10 cellular contexts compared by ENCODE assay signal in the genomic region with DNA sequence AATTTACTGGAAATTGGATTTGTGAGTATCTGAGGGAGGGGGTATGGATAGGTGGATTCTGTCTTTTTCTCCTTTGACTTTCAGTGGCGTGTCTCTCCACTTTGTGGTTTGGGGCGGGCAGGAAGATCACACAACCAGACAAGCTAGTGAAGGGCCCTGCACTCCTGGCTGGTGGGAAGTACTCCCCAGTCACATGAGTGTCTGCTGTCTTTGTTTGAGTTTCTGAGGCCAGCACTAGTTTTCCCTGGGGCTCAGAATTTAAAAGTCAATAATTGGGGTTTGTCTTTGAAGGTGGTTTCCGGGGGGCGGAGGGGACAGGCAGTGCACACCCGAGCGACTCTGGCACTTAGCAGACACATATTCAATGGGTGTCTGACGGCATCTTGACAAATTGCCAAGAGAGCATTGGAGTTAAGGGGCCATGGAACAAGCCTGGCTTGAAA.
A peak's percentile ranks its signal among the peaks of the same experiment; 100 is the strongest.
DNase-seq lines count a peak whose midpoint lies in the region; ATAC-seq and TF ChIP-seq lines count a peak whose summit lies in the region.
"Had no signal": no experiment of that assay in that cellular context is flagged by ENCODE, and none has a peak within 500 bp of the region (broad histone marks: within the 10 kb centered on the region; RNA-seq: fewer than 3 reads in every experiment).

No MANE protein-coding gene starts in this region.

- ATAC-seq in GM19463 (IDR thresholded peaks at IDR 0.05; ENCODE audit: unreplicated experiment): peak; percentile 43
- ATAC-seq in GM19035 (IDR thresholded peaks at IDR 0.05; ENCODE audit: unreplicated experiment): no peak
- ATAC-seq: left lobe of liver had no signal

- H3K4me1 ChIP-seq in OCI-LY3 (ENCODE audit: low read length): peaks cover 55% of the 10 kb centered on the region

- H3K36me3 ChIP-seq in OCI-LY3 (replicated peaks; ENCODE audit: low read depth, low read length): peaks cover 69% of the 10 kb centered on the region

- H3K4me1 Mint-ChIP-seq in mesothelial cell of epicardium: peaks cover 29% of the 10 kb centered on the region

- no peaks in the 10 kb centered on the region for H3K27me3 ChIP-seq in OCI-LY3 (ENCODE audit: low read depth, low read length)

- DNase-seq in DMS53 (lab: John Stamatoyannopoulos, UW) (peak; percentile 92), mesothelial cell of epicardium (ENCODE audit: low spot score in 2 of 2, unreplicated experiment in 2 of 2) (no peak), CD1c-positive myeloid dendritic cell (ENCODE audit: extremely low spot score) (no peak), NCI-H128 (lab: John Stamatoyannopoulos, UW; ENCODE audit: unreplicated experiment) (no peak)
- DNase-seq: NCI-H524 treated with DMSO at 0.1 percent for 48 hours had no signal

- peak overlapping the region; percentile 46 for H3K4me3 Mint-ChIP-seq in mesothelial cell of epicardium

- H4K20me1 ChIP-seq in OCI-LY3 (ENCODE audit: insufficient read depth, low read length): peaks cover 31% of the 10 kb centered on the region

- H2AFZ ChIP-seq in OCI-LY3 (ENCODE audit: low read depth, low read length): no peak overlapping the region

- TF ChIP-seq CTCF in OCI-LY3 (IDR thresholded peaks at IDR 0.05; ENCODE audit: low read depth, low read length) (no peak), mesothelial cell of epicardium (IDR thresholded peaks at IDR 0.05; ENCODE audit: unreplicated experiment) (no peak)

- H3K9ac ChIP-seq in OCI-LY3 (ENCODE audit: low read length): no peak overlapping the region

- H3K4me3 ChIP-seq in OCI-LY3 (ENCODE audit: low read length): no peak overlapping the region

- H3K4me2 ChIP-seq in OCI-LY3 (ENCODE audit: low read length): peak overlapping the region; percentile 1; the same call in 1 of the 2 replicates

- peaks cover 5% of the 10 kb centered on the region for H3K27me3 Mint-ChIP-seq in mesothelial cell of epicardium (ENCODE audit: low read depth)

- H3K9me3 ChIP-seq in OCI-LY3 (ENCODE audit: insufficient read depth, low read length): no peaks in the 10 kb centered on the region

- peak overlapping the region; percentile 98 for H3K27ac Mint-ChIP-seq in mesothelial cell of epicardium

- peaks cover 5% of the 10 kb centered on the region for H3K9me3 Mint-ChIP-seq in mesothelial cell of epicardium

- H3K79me2 ChIP-seq in OCI-LY3 (ENCODE audit: low read length): peaks cover 5% of the 10 kb centered on the region; the same call in 1 of the 2 replicates

- H3K36me3 Mint-ChIP-seq in mesothelial cell of epicardium: no peaks in the 10 kb centered on the region

- peak overlapping the region; percentile 48 for H3K27ac ChIP-seq in OCI-LY3 (ENCODE audit: low read length)
- H3K27ac ChIP-seq: epithelial cell of prostate had no signal
